8 cellular contexts compared by ENCODE assay signal in genomic region chr10:76632158-76633051, GRCh38.
DNase-seq lines count a peak whose midpoint lies in the region; ATAC-seq and TF ChIP-seq lines count a peak whose summit lies in the region.

No MANE protein-coding gene starts in this region.

- no TSS peak for BruUV-seq in PC-9 (replicated peaks; lab: Mats Ljungman, UMichigan)

- no peaks in the 10 kb centered on the region for H3K9me2 ChIP-seq in PC-9 (ENCODE audit: insufficient read depth)

- intact Hi-C loops in PC-9 (cut with micrococcal nuclease; ENCODE audit: unreplicated experiment) (no loop called here), left ventricle myocardium superior (cut with micrococcal nuclease) (no loop called here), gastrocnemius medialis (cut with DNase I; ENCODE audit: low total_unique reads) (no loop called here)

- TF ChIP-seq POLR2A in gastrocnemius medialis (IDR thresholded peaks at IDR 0.05) = no peak

- no peaks in the 10 kb centered on the region for H4K20me1 ChIP-seq in PC-9 (ENCODE audit: insufficient read depth)

- H3K9me3 ChIP-seq in PC-9 (ENCODE audit: insufficient read depth, low read depth) = no peaks in the 10 kb centered on the region
- H3K9me3 ChIP-seq in gastrocnemius medialis = no peaks in the 10 kb centered on the region

- in situ Hi-C loops in gastrocnemius medialis (cut with MboI; ENCODE audit: low sequenced_read_pairs in 4 of 4) = no loop called here

- H3K79me2 ChIP-seq in PC-9 (ENCODE audit: low read depth) = no peaks in the 10 kb centered on the region

- CTCF ChIA-PET in PC-9 (lab: Charles Lee) = no interaction called here

- no peaks in the 10 kb centered on the region for H3K36me3 ChIP-seq in PC-9 (ENCODE audit: low read depth)
- no peaks in the 10 kb centered on the region for H3K36me3 ChIP-seq in gastrocnemius medialis

- no peaks in the 10 kb centered on the region; the same call in 1 of the 2 replicates for H3K27me3 ChIP-seq in PC-9 (ENCODE audit: insufficient read depth, low read depth)
- H3K27me3 ChIP-seq in gastrocnemius medialis = no peaks in the 10 kb centered on the region

- DNase-seq in AG10803 (ENCODE audit: low read depth) (no peak), HFFc6 (no peak), PC-9 (peak; percentile 9 to 45), left ventricle myocardium superior (peak; percentile 30), gastrocnemius medialis (no peak), SHP77 treated with DMSO at 0.1 percent for 48 hours (lab: John Stamatoyannopoulos, UW) (no peak)
- DNase-seq in stimulated activated CD4-positive, alpha-beta T cell treated with anti-CD3 and anti-CD28 coated beads, Interleukin-2, amount 100 ng/mL, for 24 hours = no peak

- peak; percentile 33 for TF ChIP-seq CTCF in AG10803 (conservative IDR thresholded peaks at IDR 0.05; ENCODE audit: low read length)
- peak; percentile 62; the same call in 1 of the 2 replicates for TF ChIP-seq CTCF in HFFc6 (IDR thresholded peaks at IDR 0.05)
- peak; percentile 67 for TF ChIP-seq CTCF in PC-9 (conservative IDR thresholded peaks at IDR 0.05)
- no peak for TF ChIP-seq CTCF in gastrocnemius medialis (IDR thresholded peaks at IDR 0.05 in 4 of 5, conservative IDR thresholded peaks at IDR 0.05 in 1 of 5)

- H3K4me3 ChIP-seq in AG10803 (ENCODE audit: low read length) = no peak overlapping the region
- H3K4me3 ChIP-seq in PC-9 = no peak overlapping the region
- no peak overlapping the region for H3K4me3 ChIP-seq in gastrocnemius medialis

- no peak overlapping the region for H3K27ac ChIP-seq in PC-9
- no peak overlapping the region for H3K27ac ChIP-seq in gastrocnemius medialis

- H3K27ac Mint-ChIP-seq in HFFc6 = no peak overlapping the region

- POLR2A ChIA-PET in PC-9 (lab: Charles Lee; ENCODE audit: unreplicated experiment) = no interaction called here

- H3K4me3 Mint-ChIP-seq in HFFc6 = no peak overlapping the region

- no peaks in the 10 kb centered on the region for H3K36me3 Mint-ChIP-seq in HFFc6 (ENCODE audit: low read depth)

- peak; percentile 87 for ATAC-seq in left ventricle myocardium superior
- no peak for ATAC-seq in HG02763 (IDR thresholded peaks at IDR 0.05; ENCODE audit: unreplicated experiment)
- ATAC-seq in gastrocnemius medialis = no peak

- H2AFZ ChIP-seq in PC-9 = no peak overlapping the region

- H3K4me2 ChIP-seq in PC-9 = no peak overlapping the region

- H3K4me1 ChIP-seq in PC-9 (replicated peaks; ENCODE audit: insufficient read depth) (no peaks in the 10 kb centered on the region), gastrocnemius medialis (no peaks in the 10 kb centered on the region)

- peaks cover 8% of the 10 kb centered on the region for H3K27me3 Mint-ChIP-seq in HFFc6 (ENCODE audit: insufficient read depth)

- no peaks in the 10 kb centered on the region for H3K4me1 Mint-ChIP-seq in HFFc6 (ENCODE audit: low read depth)

- H3F3A ChIP-seq in PC-9 (ENCODE audit: insufficient read depth, low read depth) = no peaks in the 10 kb centered on the region

- no peaks in the 10 kb centered on the region for H3K9me3 Mint-ChIP-seq in HFFc6

Comparison
In these comparisons a context has a peak if more than half of its experiments do, and no peak if none do; other contexts are left out.
1. DNase-seq: peak in PC-9 (2 of 2) and left ventricle myocardium superior (single experiment); none in AG10803 (single experiment), HFFc6 (single experiment), stimulated activated CD4-positive, alpha-beta T cell treated with anti-CD3 and anti-CD28 coated beads, Interleukin-2, amount 100 ng/mL, for 24 hours (0 of 2), gastrocnemius medialis (0 of 2) and SHP77 treated with DMSO at 0.1 percent for 48 hours (single experiment).
2. CTCF ChIP-seq: peak in AG10803 (single experiment), HFFc6 (single experiment) and PC-9 (single experiment); none in gastrocnemius medialis (0 of 5).